8 cellular contexts compared by ENCODE assay signal in the genomic region with DNA sequence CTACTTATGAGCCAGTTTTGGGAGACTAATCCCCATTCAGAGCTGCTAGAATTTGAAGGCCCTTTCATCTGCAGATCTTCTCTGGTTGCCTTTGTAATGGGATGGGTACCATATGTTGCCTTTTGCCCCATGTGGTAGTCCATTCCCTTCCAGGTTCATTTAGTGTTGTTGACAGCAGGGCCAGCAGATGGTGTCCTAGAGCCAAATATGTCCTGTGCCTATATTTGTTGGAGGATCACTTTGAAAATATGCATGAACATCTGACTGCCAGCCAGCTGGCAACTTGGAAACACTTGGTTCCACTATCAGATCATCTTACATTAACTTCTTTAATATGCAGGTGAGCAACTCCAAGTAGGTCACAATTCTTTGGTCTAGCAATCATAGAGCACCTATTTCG. TPM values are rescaled to one million over a fixed set of nuclear protein-coding genes. Genes with fewer than 3 reads are reported as not detected.
DNase-seq lines count a peak whose midpoint lies in the region; ATAC-seq and TF ChIP-seq lines count a peak whose summit lies in the region.

No MANE protein-coding gene starts in this region.

- peaks cover 2% of the 10 kb centered on the region; the same call in 1 of the 2 replicates for H3K27me3 ChIP-seq in BE2C
- no peaks in the 10 kb centered on the region for H3K27me3 ChIP-seq in upper lobe of left lung

- H3K9me3 Mint-ChIP-seq in activated CD8-positive, alpha-beta T cell treated with anti-CD3 and anti-CD28 coated beads for 36 hours, result peaks cover 4% of the 10 kb centered on the region
- peaks cover 19% of the 10 kb centered on the region for H3K9me3 Mint-ChIP-seq in nephron progenitor cell

- peaks cover 1% of the 10 kb centered on the region for H3K36me3 Mint-ChIP-seq in activated CD8-positive, alpha-beta T cell treated with anti-CD3 and anti-CD28 coated beads for 36 hours (ENCODE audit: low read depth)
- no peaks in the 10 kb centered on the region for H3K36me3 Mint-ChIP-seq in nephron progenitor cell (ENCODE audit: low read depth)

- TF ChIP-seq CTCF in BE2C (IDR thresholded peaks at IDR 0.05; ENCODE audit: low read depth, low read length), result peak; percentile 61
- TF ChIP-seq CTCF in activated CD8-positive, alpha-beta T cell treated with anti-CD3 and anti-CD28 coated beads for 36 hours (IDR thresholded peaks at IDR 0.05), result peak; percentile 72
- peak; percentile 58 for TF ChIP-seq CTCF in nephron progenitor cell (IDR thresholded peaks at IDR 0.05)
- peak in 5 of 6 experiments; percentile 40 to 74 (median 71) for TF ChIP-seq CTCF in upper lobe of left lung (IDR thresholded peaks at IDR 0.05)

- no peak for TF ChIP-seq POLR2A in upper lobe of left lung (IDR thresholded peaks at IDR 0.05)

- CTCF ChIA-PET in activated CD8-positive, alpha-beta T cell treated with anti-CD3 and anti-CD28 coated beads for 36 hours (lab: Charles Lee), result interaction anchor here (0.7 to 2.9 kb wide), 16 partner anchors 10 to 687 kb away, joined by 3 to 19 read pairs (median 4); no protein-coding TSS in a partner anchor

- H3K36me3 ChIP-seq in BE2C (no peaks in the 10 kb centered on the region), upper lobe of left lung (no peaks in the 10 kb centered on the region)

- no peak overlapping the region for H3K4me3 Mint-ChIP-seq in activated CD8-positive, alpha-beta T cell treated with anti-CD3 and anti-CD28 coated beads for 36 hours
- no peak overlapping the region for H3K4me3 Mint-ChIP-seq in nephron progenitor cell

- 29 to 50% methylated on average over 1 of the region's 1 CpG for WGBS in upper lobe of left lung, 2 donors

- no peak overlapping the region for H3K27ac ChIP-seq in upper lobe of left lung

- no peak overlapping the region for H3K4me3 ChIP-seq in BE2C (ENCODE audit: low read depth, low read length)
- no peak overlapping the region for H3K4me3 ChIP-seq in upper lobe of left lung

- no peaks in the 10 kb centered on the region for H3K27me3 Mint-ChIP-seq in activated CD8-positive, alpha-beta T cell treated with anti-CD3 and anti-CD28 coated beads for 36 hours
- no peaks in the 10 kb centered on the region for H3K27me3 Mint-ChIP-seq in nephron progenitor cell (ENCODE audit: low read depth, poor library complexity)

- no peak overlapping the region for H3K27ac Mint-ChIP-seq in activated CD8-positive, alpha-beta T cell treated with anti-CD3 and anti-CD28 coated beads for 36 hours
- H3K27ac Mint-ChIP-seq in nephron progenitor cell, result no peak overlapping the region

- no peaks in the 10 kb centered on the region for H3K9me3 ChIP-seq in BE2C
- peaks cover 0 to 5% (median 4%) of the 10 kb centered on the region in 4 donors for H3K9me3 ChIP-seq in upper lobe of left lung

- ATAC-seq in GM18870 (IDR thresholded peaks at IDR 0.05; ENCODE audit: unreplicated experiment) (peak; percentile 71), HG03354 (IDR thresholded peaks at IDR 0.05; ENCODE audit: poor library complexity, severe bottlenecking, unreplicated experiment) (peak; percentile 91), esophagus mucosa (peak; percentile 80), upper lobe of left lung (ENCODE audit: low FRiP score in 2 of 2) (peak; percentile 72 to 79)
- ATAC-seq in activated CD8-positive, alpha-beta T cell treated with anti-CD3 and anti-CD28 coated beads for 36 hours, result peak; percentile 77

- POLR2A ChIA-PET in activated CD8-positive, alpha-beta T cell treated with anti-CD3 and anti-CD28 coated beads for 36 hours (lab: Charles Lee), result interaction anchor here (0.6 kb wide), 1 partner anchor 92 kb away, joined by 3 read pairs; no protein-coding TSS in a partner anchor

- no peak for DNase-seq in BE2C
- DNase-seq in NCI-H526 treated with DMSO at 0.1 percent for 48 hours (lab: John Stamatoyannopoulos, UW), result peak; percentile 42
- DNase-seq in activated CD8-positive, alpha-beta T cell treated with anti-CD3 and anti-CD28 coated beads for 36 hours, result peak; percentile 68
- DNase-seq in nephron progenitor cell, result peak; percentile 49
- DNase-seq in upper lobe of left lung, result peak in 1 of 2 donors; percentile 63

- intact Hi-C loops in activated CD8-positive, alpha-beta T cell treated with anti-CD3 and anti-CD28 coated beads for 36 hours (cut with micrococcal nuclease), result loop anchor here (2.0 kb wide), 1 partner anchor 625 kb away; no protein-coding TSS in a partner anchor

- H3K4me1 ChIP-seq in BE2C (no peaks in the 10 kb centered on the region), upper lobe of left lung (no peaks in the 10 kb centered on the region)

- peaks cover 2% of the 10 kb centered on the region for H3K4me1 Mint-ChIP-seq in activated CD8-positive, alpha-beta T cell treated with anti-CD3 and anti-CD28 coated beads for 36 hours (ENCODE audit: low read depth)
- H3K4me1 Mint-ChIP-seq in nephron progenitor cell, result no peaks in the 10 kb centered on the region

- TF ChIP-seq EP300 in upper lobe of left lung (IDR thresholded peaks at IDR 0.05), result no peak

RNA-seq across cellular contexts. Expression of a gene that starts 30.4 kb away (rescaled TPM):
- polyA plus RNA-seq in BE2C (2012; ENCODE audit: insufficient read depth, insufficient read length, low read depth), result not detected
- not detected for total RNA-seq in activated CD8-positive, alpha-beta T cell treated with anti-CD3 and anti-CD28 coated beads for 36 hours
- not detected for total RNA-seq in esophagus mucosa
- 10 to 100 TPM in 1 of 6 donors, 1 to 10 TPM in 4, under 1 TPM in 1; 0.46 to 31.6 (median 3.9) TPM for total RNA-seq in upper lobe of left lung
